Comparison of ENCODE assay signal across 1 cellular context in genomic region chr16:8989099-8989878, GRCh38.
A peak's percentile ranks its signal among the peaks of the same experiment; 100 is the strongest.
TF ChIP-seq lines count a peak whose summit lies in the region.

No MANE protein-coding gene starts in this region.

TF ChIP-seq in HepG2, 621 proteins besides CTCF, POLR2A, EP300 and RAD21 (continued from another document and continues in another):
- TF ChIP-seq SIN3A (IDR thresholded peaks at IDR 0.05; ENCODE audit: borderline replicate concordance, low read depth, low read length) (0 out of 2 replicates have a peak, but pooled peaks have one; percentile 31), ZNF512B (CRISPR knock-in tag; IDR thresholded peaks at IDR 0.05; ENCODE audit: borderline replicate concordance) (peak; percentile 23; the same call in 1 of the 2 replicates), NRL (CRISPR knock-in tag; IDR thresholded peaks at IDR 0.05; ENCODE audit: borderline replicate concordance) (peak; percentile 17; the same call in 1 of the 2 replicates), ZNF614 (CRISPR knock-in tag; IDR thresholded peaks at IDR 0.05; ENCODE audit: borderline replicate concordance) (peak; percentile 50; the same call in 1 of the 2 replicates), EZH2 (conservative IDR thresholded peaks at IDR 0.05; ENCODE audit: low read depth, low read length) (no peak), ZNF883 (CRISPR knock-in tag; IDR thresholded peaks at IDR 0.05; ENCODE audit: not compliant biosample characterization) (no peak), BHLHE40 (IDR thresholded peaks at IDR 0.05; ENCODE audit: low read length) (0 out of 2 replicates have a peak, but pooled peaks have one; percentile 4), TRIM24 (CRISPR knock-in tag; IDR thresholded peaks at IDR 0.05) (0 out of 2 replicates have a peak, but pooled peaks have one; percentile 31), PCBP2 (optimal IDR thresholded peaks at IDR 0.05; ENCODE audit: low read depth, low read length, poor library complexity, severe bottlenecking) (no peak), MTF2 (CRISPR knock-in tag; IDR thresholded peaks at IDR 0.05; ENCODE audit: borderline replicate concordance) (peak; percentile 51; the same call in 1 of the 2 replicates), ZNF264 (CRISPR knock-in tag; IDR thresholded peaks at IDR 0.05) (0 out of 2 replicates have a peak, but pooled peaks have one; percentile 65), ZSCAN31 (CRISPR knock-in tag; IDR thresholded peaks at IDR 0.05; ENCODE audit: low read depth) (peak; percentile 85; the same call in 1 of the 2 replicates), ZNF749 (CRISPR knock-in tag; IDR thresholded peaks at IDR 0.05; ENCODE audit: borderline replicate concordance) (0 out of 2 replicates have a peak, but pooled peaks have one; percentile 12), THAP8 (CRISPR knock-in tag; IDR thresholded peaks at IDR 0.05; ENCODE audit: borderline replicate concordance) (no peak), MAFF (IDR thresholded peaks at IDR 0.05; ENCODE audit: low read depth, low read length) (no peak), AKAP8 (CRISPR knock-in tag; IDR thresholded peaks at IDR 0.05) (no peak), ADNP (CRISPR knock-in tag; IDR thresholded peaks at IDR 0.05) (0 out of 2 replicates have a peak, but pooled peaks have one; percentile 56), POLR2AphosphoS5 (IDR thresholded peaks at IDR 0.05; ENCODE audit: low read depth, low read length) (no peak), MLLT10 (CRISPR knock-in tag; IDR thresholded peaks at IDR 0.05) (no peak), ZKSCAN1 (IDR thresholded peaks at IDR 0.05; ENCODE audit: low read length) (0 out of 2 replicates have a peak, but pooled peaks have one; percentile 10), ZNF770 (CRISPR knock-in tag; IDR thresholded peaks at IDR 0.05) (peak; percentile 2; the same call in 1 of the 2 replicates), ZNF580 (CRISPR knock-in tag; IDR thresholded peaks at IDR 0.05; ENCODE audit: borderline replicate concordance, low read depth) (peak; percentile 80; the same call in 1 of the 2 replicates), CSRNP2 (CRISPR knock-in tag; conservative IDR thresholded peaks at IDR 0.05; ENCODE audit: low read depth) (no peak), ZNF713 (CRISPR knock-in tag; IDR thresholded peaks at IDR 0.05) (no peak), NCOA5 (CRISPR knock-in tag; IDR thresholded peaks at IDR 0.05) (no peak), SP5 (CRISPR knock-in tag; IDR thresholded peaks at IDR 0.05; ENCODE audit: borderline replicate concordance, low read depth) (0 out of 2 replicates have a peak, but pooled peaks have one; percentile 45), ZSCAN21 (CRISPR knock-in tag; IDR thresholded peaks at IDR 0.05; ENCODE audit: borderline replicate concordance) (peak; percentile 36; the same call in 1 of the 2 replicates), NR2F2 (IDR thresholded peaks at IDR 0.05; ENCODE audit: borderline replicate concordance, low read depth) (peak; percentile 84), ESRRA (CRISPR knock-in tag; IDR thresholded peaks at IDR 0.05; ENCODE audit: low read depth) (0 out of 2 replicates have a peak, but pooled peaks have one; percentile 35), REST (IDR thresholded peaks at IDR 0.05; ENCODE audit: borderline replicate concordance in 1 of 2, low read depth in 1 of 2, low read length in 2 of 2) (0 out of 4 replicates have a peak, but pooled peaks of 1 of the 2 experiments have one; percentile 6), HNF4A (CRISPR knock-in tag; IDR thresholded peaks at IDR 0.05) (peak; percentile 37; the same call in 1 of the 2 replicates), TFDP2 (CRISPR knock-in tag; IDR thresholded peaks at IDR 0.05) (peak; percentile 74), BCL6 (CRISPR knock-in tag; IDR thresholded peaks at IDR 0.05) (peak; percentile 68; the same call in 1 of the 2 replicates), E2F1 (CRISPR knock-in tag; IDR thresholded peaks at IDR 0.05) (peak; percentile 58; the same call in 1 of the 2 replicates), PHF21A (CRISPR knock-in tag; IDR thresholded peaks at IDR 0.05) (peak; percentile 36; the same call in 1 of the 2 replicates), U2AF1 (optimal IDR thresholded peaks at IDR 0.05; ENCODE audit: low read depth, low read length) (peak; percentile 49), SRF (IDR thresholded peaks at IDR 0.05; ENCODE audit: low read depth, low read length) (0 out of 2 replicates have a peak, but pooled peaks have one; percentile 41), DDIT3 (CRISPR knock-in tag; IDR thresholded peaks at IDR 0.05) (no peak), SALL1 (CRISPR knock-in tag; IDR thresholded peaks at IDR 0.05) (peak; percentile 69), ZNF615 (CRISPR knock-in tag; IDR thresholded peaks at IDR 0.05; ENCODE audit: borderline replicate concordance) (no peak), SPEN (CRISPR knock-in tag; IDR thresholded peaks at IDR 0.05; ENCODE audit: low read depth) (0 out of 2 replicates have a peak, but pooled peaks have one; percentile 21), USF2 (IDR thresholded peaks at IDR 0.05; ENCODE audit: low read depth, low read length) (no peak), USF2 (CRISPR knock-in tag; IDR thresholded peaks at IDR 0.05; ENCODE audit: borderline replicate concordance) (no peak), ZNF331 (CRISPR knock-in tag; IDR thresholded peaks at IDR 0.05) (peak; percentile 50), BORCS8-MEF2B (CRISPR knock-in tag; IDR thresholded peaks at IDR 0.05) (peak; percentile 53; the same call in 1 of the 2 replicates), ZSCAN9 (CRISPR knock-in tag; IDR thresholded peaks at IDR 0.05; ENCODE audit: borderline replicate concordance) (peak; percentile 25; the same call in 1 of the 2 replicates), GATAD1 (CRISPR knock-in tag; IDR thresholded peaks at IDR 0.05) (no peak), JARID2 (CRISPR knock-in tag; IDR thresholded peaks at IDR 0.05; ENCODE audit: insufficient replicate concordance) (no peak)
